In genomic region chr10:12340371-12340770, GRCh38 we compare ENCODE assay signal across 25 cellular contexts.
"Had no signal": no experiment of that assay in that cellular context is flagged by ENCODE, and none has a peak within 500 bp of the region (broad histone marks: within the 10 kb centered on the region; RNA-seq: fewer than 3 reads in every experiment).

No MANE protein-coding gene starts in this region.

- DNase-seq: activated CD4-positive, alpha-beta T cell treated with anti-CD3 and anti-CD28 coated beads, Interleukin-2, amount 10 ng/mL, durations not matched to agents 7 days and 5 days; activated CD4-positive, CD25-positive, alpha-beta regulatory T cell treated with anti-CD3 and anti-CD28 coated beads, Interleukin-2, amount 50 U/mL, for 72 hours; activated CD8-positive, alpha-beta T cell treated with anti-CD3 and anti-CD28 coated beads for 36 hours; activated gamma-delta T cell treated with Interleukin-2 at 50 U/mL for 16 hours; activated T-cell treated with anti-CD3 and anti-CD28 coated beads, Interleukin-2, amount 50 U/mL, for 1 hour; anterior cingulate cortex; body of pancreas; caudate nucleus; dermis blood vessel endothelial cell; effector CD8-positive, alpha-beta T cell; erythroblast; foreskin fibroblast; heart right ventricle; islet precursor cell; left cardiac atrium; occipital lobe; posterior cingulate gyrus; retina; stimulated activated CD4-positive, alpha-beta T cell treated with anti-CD3 and anti-CD28 coated beads, Interleukin-4, amount 100 ng/mL, for 1 hour; stimulated activated naive CD4-positive, alpha-beta T cell treated with Interleukin-2 at 50 U/mL for 16 hours; upper lobe of left lung had no signal

- H3K27me3 Mint-ChIP-seq: activated CD8-positive, alpha-beta T cell treated with anti-CD3 and anti-CD28 coated beads for 36 hours; activated naive CD4-positive, alpha-beta T cell treated with anti-CD3 and anti-CD28 coated beads, Interleukin-2, amount 50 U/mL, for 24 hours had no signal

- H3K36me3 ChIP-seq: heart right ventricle, thoracic aorta, upper lobe of left lung had no signal

- H3K27ac Mint-ChIP-seq: activated CD4-positive, alpha-beta T cell treated with anti-CD3 and anti-CD28 coated beads, Interleukin-2, amount 10 ng/mL, durations not matched to agents 7 days and 5 days; activated CD8-positive, alpha-beta T cell treated with anti-CD3 and anti-CD28 coated beads for 36 hours; activated naive CD4-positive, alpha-beta T cell treated with anti-CD3 and anti-CD28 coated beads, Interleukin-2, amount 50 U/mL, for 24 hours; T-helper 2 cell treated with Interferon-gamma antibody and Interleukin-4, amounts not matched to agents 5 μg/mL and 100 μg/mL, for 36 hours had no signal

- H3K27ac ChIP-seq: body of pancreas, heart right ventricle, thoracic aorta, upper lobe of left lung, VCaP had no signal

- H3K36me3 Mint-ChIP-seq: activated naive CD4-positive, alpha-beta T cell treated with anti-CD3 and anti-CD28 coated beads, Interleukin-2, amount 50 U/mL, for 24 hours had no signal

- H3K4me3 Mint-ChIP-seq: activated CD4-positive, alpha-beta T cell treated with anti-CD3 and anti-CD28 coated beads, Interleukin-2, amount 10 ng/mL, durations not matched to agents 7 days and 5 days; activated CD8-positive, alpha-beta T cell treated with anti-CD3 and anti-CD28 coated beads for 36 hours; activated naive CD4-positive, alpha-beta T cell treated with anti-CD3 and anti-CD28 coated beads, Interleukin-2, amount 50 U/mL, for 24 hours; T-helper 2 cell treated with Interferon-gamma antibody and Interleukin-4, amounts not matched to agents 5 μg/mL and 100 μg/mL, for 36 hours had no signal

- ATAC-seq: activated CD8-positive, alpha-beta T cell treated with anti-CD3 and anti-CD28 coated beads for 36 hours; body of pancreas; heart right ventricle; left cardiac atrium had no signal

- H3K27me3 ChIP-seq: body of pancreas, heart right ventricle, upper lobe of left lung had no signal

- H3K9me3 Mint-ChIP-seq: T-helper 2 cell treated with Interferon-gamma antibody and Interleukin-4, amounts not matched to agents 5 μg/mL and 100 μg/mL, for 36 hours had no signal

- H3K9me3 ChIP-seq: body of pancreas, thoracic aorta, upper lobe of left lung had no signal

- H3K4me1 ChIP-seq: body of pancreas, heart right ventricle, upper lobe of left lung had no signal

- H3K4me3 ChIP-seq: body of pancreas, heart right ventricle, thoracic aorta, upper lobe of left lung had no signal
